ENCODE assay signal across 8 cellular contexts in genomic region chr14:35365130-35366047, GRCh38. TPM values are rescaled to one million over a fixed set of nuclear protein-coding genes. Genes with fewer than 3 reads are reported as not detected.
A peak's percentile ranks its signal among the peaks of the same experiment; 100 is the strongest.
DNase-seq lines count a peak whose midpoint lies in the region; ATAC-seq and TF ChIP-seq lines count a peak whose summit lies in the region.

No MANE protein-coding gene starts in this region.

- H3K27ac ChIP-seq in thoracic aorta = peak overlapping the region; percentile 56 to 73

- no peak overlapping the region for H3K4me3 ChIP-seq in thoracic aorta

- DNase-seq in ELF-1 (ENCODE audit: low read depth, low spot score) (peak; percentile 56), LHCN-M2 (ENCODE audit: low read depth) (peak; percentile 84), erythroblast (lab: John Stamatoyannopoulos, UW) (peak; percentile 73 to 88), occipital lobe (lab: John Stamatoyannopoulos, UW) (peak; percentile 42), thoracic aorta (ENCODE audit: low spot score) (peak; percentile 80), NCI-H1092 (lab: John Stamatoyannopoulos, UW) (no peak)
- DNase-seq in activated CD8-positive, alpha-beta memory T cell treated with anti-CD3 and anti-CD28 coated beads for 4 hours (ENCODE audit: low read depth in 2 of 2) = peak; percentile 40 to 66

- H3K4me1 ChIP-seq in thoracic aorta (ENCODE audit: control insufficient read depth in 1 of 2, low read depth in 2 of 2) = peaks cover 6 to 48% of the 10 kb centered on the region in 2 donors

- no peaks in the 10 kb centered on the region for H3K9me3 ChIP-seq in thoracic aorta

- no peaks in the 10 kb centered on the region for H3K36me3 ChIP-seq in thoracic aorta

- ATAC-seq in thoracic aorta (ENCODE audit: insufficient number of reproducible peaks, low FRiP score, low read depth) = peak; percentile 96
- no peak for ATAC-seq in HG03175 (IDR thresholded peaks at IDR 0.05; ENCODE audit: unreplicated experiment)

- no peaks in the 10 kb centered on the region for H3K27me3 ChIP-seq in thoracic aorta (replicated peaks; ENCODE audit: insufficient read depth)

- TF ChIP-seq POLR2A in erythroblast (IDR thresholded peaks at IDR 0.05; ENCODE audit: low read length) = peak; percentile 49

- TF ChIP-seq CTCF in thoracic aorta (IDR thresholded peaks at IDR 0.05) = no peak

RNA-seq across cellular contexts. Expression of gene NFKBIA, which starts 39.2 kb away (rescaled TPM):
- total RNA-seq in LHCN-M2 (2014; rRNA removed) = 74.7 and 104 TPM in 2 replicates
- polyA plus RNA-seq in LHCN-M2 (2012) = 37.3 TPM
- 46.9 TPM for total RNA-seq in occipital lobe
- 100 to 1,000 TPM; 366 to 378 TPM for total RNA-seq in thoracic aorta
